ENCODE assay signal across 8 cellular contexts in the genomic region with DNA sequence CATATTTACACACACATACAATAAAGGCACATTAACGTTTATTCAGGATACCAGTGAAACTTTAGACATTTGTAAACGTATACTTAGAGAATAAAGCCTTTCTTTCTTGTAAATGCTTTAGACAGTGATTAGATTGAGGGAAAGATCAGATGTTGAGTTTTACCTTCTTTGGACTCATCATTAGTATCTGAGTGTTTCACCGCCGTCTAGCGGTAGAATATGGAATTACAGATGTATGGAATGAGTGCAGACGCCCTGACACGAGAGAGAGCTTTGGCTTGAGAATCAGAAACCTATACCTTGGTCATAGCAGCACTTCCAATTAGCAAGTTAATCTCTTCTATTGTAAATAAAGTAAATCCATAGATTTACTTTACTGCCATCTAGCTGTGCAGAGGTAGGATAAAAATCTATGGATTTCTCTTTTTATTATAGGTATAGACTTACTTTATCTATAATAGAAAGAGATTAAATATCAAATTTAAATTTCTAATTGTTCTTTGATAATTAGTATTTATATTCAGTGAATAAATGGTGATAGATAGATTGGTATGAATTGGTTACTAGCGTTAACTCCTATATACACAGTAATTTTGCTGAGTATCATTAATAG. TPM values are rescaled to one million over a fixed set of nuclear protein-coding genes. Genes with fewer than 3 reads are reported as not detected.
DNase-seq lines count a peak whose midpoint lies in the region; ATAC-seq and TF ChIP-seq lines count a peak whose summit lies in the region.

No MANE protein-coding gene starts in this region.

- WGBS in thyroid gland, 2 donors, result 9 to 17% methylated on average over 8 of the region's 8 CpGs

- no peak overlapping the region for H3K4me3 ChIP-seq in MG63
- no peak overlapping the region for H3K4me3 ChIP-seq in thyroid gland (replicated peaks in 1 of 3)

- no peak overlapping the region for H3K27ac Mint-ChIP-seq in chondrocyte (ENCODE audit: unreplicated experiment)

- no peaks in the 10 kb centered on the region for H3K36me3 ChIP-seq in MG63
- no peaks in the 10 kb centered on the region for H3K36me3 ChIP-seq in thyroid gland

- DNase-seq in AG08395 (ENCODE audit: low spot score) (peak; percentile 43), GM10248 (ENCODE audit: extremely low spot score) (peak; percentile 22), MG63 (peak; percentile 8), T-helper 1 cell (peak in 4 of 5 donors; percentile 12 to 51 (median 40)), chondrocyte (ENCODE audit: low spot score) (no peak), midbrain (lab: John Stamatoyannopoulos, UW) (peak; percentile 52), thyroid gland (peak; percentile 30 to 39)

- H3K4me1 ChIP-seq in thyroid gland, result no peaks in the 10 kb centered on the region

- no peak for TF ChIP-seq POLR2A in thyroid gland (IDR thresholded peaks at IDR 0.05)

- ATAC-seq in GM21367 (IDR thresholded peaks at IDR 0.05; ENCODE audit: unreplicated experiment), result no peak

- TF ChIP-seq CTCF in GM10248 (IDR thresholded peaks at IDR 0.05; ENCODE audit: control extremely low read depth, extremely low read depth, low read depth, missing control alignments), result peak; percentile 84
- peak; percentile 79 for TF ChIP-seq CTCF in chondrocyte (IDR thresholded peaks at IDR 0.05)
- TF ChIP-seq CTCF in thyroid gland (IDR thresholded peaks at IDR 0.05), result peak; percentile 48 to 86 (median 72)

- H3K9me3 ChIP-seq in MG63 (no peaks in the 10 kb centered on the region), thyroid gland (no peaks in the 10 kb centered on the region)

- no peaks in the 10 kb centered on the region for H3K4me1 Mint-ChIP-seq in chondrocyte (ENCODE audit: low read depth)

- POLR2A ChIA-PET in GM10248 (lab: Yijun Ruan, JAX), result no interaction called here

- H3K27me3 Mint-ChIP-seq in chondrocyte (ENCODE audit: low read depth), result peaks cover 10% of the 10 kb centered on the region

- peaks cover 10% of the 10 kb centered on the region for H3K27me3 ChIP-seq in MG63
- H3K27me3 ChIP-seq in thyroid gland, result no peaks in the 10 kb centered on the region

- intact Hi-C loops in thyroid gland (cut with DNase I), result no loop called here

- H3K9me3 Mint-ChIP-seq in chondrocyte (ENCODE audit: low read depth), result peaks cover 3% of the 10 kb centered on the region

- H3K27ac ChIP-seq in thyroid gland, result no peak overlapping the region

- H3K36me3 Mint-ChIP-seq in chondrocyte (ENCODE audit: low read depth), result no peaks in the 10 kb centered on the region

- CTCF ChIA-PET in GM10248 (lab: Yijun Ruan, JAX), result interaction anchor here (0.6 to 2.3 kb wide), 21 partner anchors 9 to 1103 kb away, joined by 3 to 30 read pairs (median 4); a partner anchor contains a TSS

- no peak overlapping the region for H3K4me3 Mint-ChIP-seq in chondrocyte (ENCODE audit: unreplicated experiment)

RNA-seq across cellular contexts. Expression of a gene that starts 12.6 kb away (rescaled TPM):
- not detected in 2 replicates for total RNA-seq in MG63 (2014; rRNA removed; shearing (Covaris generic); ENCODE audit: low replicate concordance)
- total RNA-seq in chondrocyte, result not detected in 3 replicates
- not detected for total RNA-seq in thyroid gland

RNA-seq across cellular contexts. Expression of a gene that starts 22.2 kb away (rescaled TPM):
- not detected in 2 replicates for total RNA-seq in MG63 (2014; rRNA removed; shearing (Covaris generic); ENCODE audit: low replicate concordance)
- total RNA-seq in chondrocyte (not detected in 3 replicates), thyroid gland (1 to 10 TPM in 1 of 4 donors, under 1 TPM in 1, not detected in 2; 0.11 to 1.3 TPM)
